In genomic region chr13:97329331-97329730, GRCh38 we compare ENCODE assay signal across 16 cellular contexts.
A peak's percentile ranks its signal among the peaks of the same experiment; 100 is the strongest.
DNase-seq lines count a peak whose midpoint lies in the region; ATAC-seq, FAIRE-seq and TF ChIP-seq lines count a peak whose summit lies in the region.
"Had no signal": no experiment of that assay in that cellular context is flagged by ENCODE, and none has a peak within 500 bp of the region (broad histone marks: within the 10 kb centered on the region; RNA-seq: fewer than 3 reads in every experiment).

No MANE protein-coding gene starts in this region.

- H3K36me3 ChIP-seq in neuronal stem cell (replicated peaks in 1 of 2; ENCODE audit: control insufficient read depth in 2 of 2, insufficient read depth in 2 of 2, low read length in 2 of 2), result no peaks in the 10 kb centered on the region
- H3K36me3 ChIP-seq in upper lobe of left lung, result no peaks in the 10 kb centered on the region
- H3K36me3 ChIP-seq: gastroesophageal sphincter, ovary had no signal

- H2BK15ac ChIP-seq in neuronal stem cell (ENCODE audit: low read length), result no peak overlapping the region

- H3K79me1 ChIP-seq in neuronal stem cell (ENCODE audit: low read depth, low read length), result no peaks in the 10 kb centered on the region

- no peak overlapping the region for H4K91ac ChIP-seq in neuronal stem cell (ENCODE audit: low read depth, low read length, poor library complexity)

- no peak overlapping the region for H2AK5ac ChIP-seq in neuronal stem cell (ENCODE audit: low read depth, low read length)

- H3K4me3 ChIP-seq in fibroblast of pulmonary artery (replicated peaks; ENCODE audit: low read depth, low read length) (no peak overlapping the region), neuronal stem cell (ENCODE audit: low read length in 2 of 2) (no peak overlapping the region), upper lobe of left lung (no peak overlapping the region)
- H3K4me3 ChIP-seq: gastroesophageal sphincter, ovary, stomach had no signal

- no peaks in the 10 kb centered on the region for H3K27me3 ChIP-seq in neuronal stem cell (ENCODE audit: control insufficient read depth in 3 of 3, insufficient read depth in 3 of 3, low read depth in 1 of 3, low read length in 3 of 3)
- H3K27me3 ChIP-seq in upper lobe of left lung, result no peaks in the 10 kb centered on the region
- H3K27me3 ChIP-seq: gastroesophageal sphincter, ovary, stomach had no signal

- no peak for TF ChIP-seq EP300 in upper lobe of left lung (IDR thresholded peaks at IDR 0.05)

- no peak for ATAC-seq in upper lobe of left lung (ENCODE audit: low FRiP score in 2 of 2)
- ATAC-seq: gastroesophageal sphincter had no signal

- TF ChIP-seq CTCF in fibroblast of pulmonary artery (IDR thresholded peaks at IDR 0.05; ENCODE audit: low read length, missing control alignments), result no peak
- TF ChIP-seq CTCF in upper lobe of left lung (IDR thresholded peaks at IDR 0.05), result no peak

- H3K4me2 ChIP-seq in neuronal stem cell (ENCODE audit: insufficient read depth, low read length, poor library complexity, severe bottlenecking), result no peak overlapping the region

- DNase-seq in GM12891 (ENCODE audit: insufficient read length, low spot score) (no peak), RPMI7951 (ENCODE audit: low read depth) (peak; percentile 36), fibroblast of pulmonary artery (ENCODE audit: low read depth) (peak; percentile 52), neuronal stem cell (ENCODE audit: low spot score) (no peak), upper lobe of left lung (no peak), NCI-H524 treated with DMSO at 0.1 percent for 48 hours (lab: John Stamatoyannopoulos, UW) (no peak), NCI-H1417 (lab: John Stamatoyannopoulos, UW) (no peak)
- no peak for DNase-seq in stimulated activated CD4-positive, alpha-beta T cell treated with anti-CD3 and anti-CD28 coated beads, Interleukin-15, amount 100 ng/mL, for 24 hours
- DNase-seq: activated CD4-positive, alpha-beta T cell treated with anti-CD3 and anti-CD28 coated beads, Interleukin-2, amount 10 ng/mL, durations not matched to agents 24 days and 14 days; activated T-cell treated with anti-CD3 and anti-CD28 coated beads for 4 hours; endodermal cell; GF-D8; NCI-H187; stomach had no signal

- no peak overlapping the region for H3K23ac ChIP-seq in neuronal stem cell (ENCODE audit: low read depth, low read length, poor library complexity)

- no peak overlapping the region for H4K8ac ChIP-seq in neuronal stem cell (ENCODE audit: low read depth, low read length)

- no peak overlapping the region for H2AFZ ChIP-seq in neuronal stem cell (ENCODE audit: low read length)

- no peak overlapping the region for H2BK5ac ChIP-seq in neuronal stem cell (ENCODE audit: low read length)

- WGBS in neuronal stem cell (ENCODE audit: extremely low coverage in 2 of 2, insufficient read length in 2 of 2, insufficient replicate concordance in 1 of 2), 2 donors, result no CpG with 5 or more reads among the region's 4 CpGs
- WGBS in upper lobe of left lung, 2 donors, result 38 to 50% methylated on average over 4 of the region's 4 CpGs

- H2BK120ac ChIP-seq in neuronal stem cell (ENCODE audit: low read depth, low read length), result no peak overlapping the region

- peak overlapping the region; percentile 11 for H3K18ac ChIP-seq in neuronal stem cell (ENCODE audit: low read length)

- H3K9ac ChIP-seq in neuronal stem cell (ENCODE audit: low read depth, low read length, poor library complexity), result no peak overlapping the region

- peak overlapping the region; percentile 25 for H3K27ac ChIP-seq in neuronal stem cell (replicated peaks; ENCODE audit: low read length)
- no peak overlapping the region for H3K27ac ChIP-seq in upper lobe of left lung
- H3K27ac ChIP-seq: ovary had no signal

- H2BK12ac ChIP-seq in neuronal stem cell (ENCODE audit: low read length), result no peak overlapping the region

- H3K9me3 ChIP-seq in neuronal stem cell (replicated peaks in 1 of 2; ENCODE audit: control insufficient read depth in 2 of 2, insufficient read depth in 1 of 2, low read depth in 1 of 2, low read length in 2 of 2) (no peaks in the 10 kb centered on the region), upper lobe of left lung (no peaks in the 10 kb centered on the region)
- H3K9me3 ChIP-seq: gastroesophageal sphincter, ovary, stomach had no signal

- H3K4me1 ChIP-seq in neuronal stem cell (ENCODE audit: control insufficient read depth in 2 of 2, insufficient read depth in 1 of 2, low read depth in 1 of 2, low read length in 2 of 2) (peaks cover 8 to 20% of the 10 kb centered on the region in 2 donors), upper lobe of left lung (peaks cover 4 to 40% (median 15%) of the 10 kb centered on the region in 4 donors)

- H3K4ac ChIP-seq in neuronal stem cell (ENCODE audit: low read length), result no peak overlapping the region

- FAIRE-seq in GM12891 (lab: Jason Lieb, UNC), result peak; percentile 41

- H3K14ac ChIP-seq in neuronal stem cell (ENCODE audit: low read length), result no peak overlapping the region

- TF ChIP-seq POLR2A in GM12891 (IDR thresholded peaks at IDR 0.05; ENCODE audit: low read depth, low read length), result no peak
- TF ChIP-seq POLR2A in upper lobe of left lung (IDR thresholded peaks at IDR 0.05), result no peak

TF ChIP-seq in GM12891, 5 proteins besides CTCF, POLR2A, EP300 and RAD21:
- TF ChIP-seq PAX5 (IDR thresholded peaks at IDR 0.05; ENCODE audit: insufficient read depth, low read length, severe bottlenecking), result no peak
- no peak for TF ChIP-seq SPI1 (IDR thresholded peaks at IDR 0.05; ENCODE audit: low read depth, low read length)
- TF ChIP-seq TAF1 (IDR thresholded peaks at IDR 0.05; ENCODE audit: low read depth, low read length), result no peak
- TF ChIP-seq POU2F2 (IDR thresholded peaks at IDR 0.05; ENCODE audit: low read depth, low read length), result no peak
- TF ChIP-seq POLR2AphosphoS5 (IDR thresholded peaks at IDR 0.05; ENCODE audit: low read depth, low read length), result no peak

Comparison
In these comparisons a context has a peak if more than half of its experiments do, and no peak if none do; other contexts are left out.
1. DNase-seq: peak in RPMI7951 (single experiment) and fibroblast of pulmonary artery (single experiment); none in GM12891 (single experiment), neuronal stem cell (single experiment), upper lobe of left lung (0 of 2), stimulated activated CD4-positive, alpha-beta T cell treated with anti-CD3 and anti-CD28 coated beads, Interleukin-15, amount 100 ng/mL, for 24 hours (single experiment), NCI-H524 treated with DMSO at 0.1 percent for 48 hours (single experiment) and NCI-H1417 (0 of 3).